ENCODE assay signal across 18 cellular contexts in genomic region chr13:39784347-39784746, GRCh38.
DNase-seq lines count a peak whose midpoint lies in the region; TF ChIP-seq lines count a peak whose summit lies in the region.
"Had no signal": no experiment of that assay in that cellular context is flagged by ENCODE, and none has a peak within 500 bp of the region (broad histone marks: within the 10 kb centered on the region; RNA-seq: fewer than 3 reads in every experiment).

No MANE protein-coding gene starts in this region.

- DNase-seq in AG04450 (ENCODE audit: low read depth, low spot score) (peak; percentile 2), HFFc6 (peak; percentile 21), dermis blood vessel endothelial cell (peak; percentile 30), iris pigment epithelial cell (ENCODE audit: low read depth) (peak; percentile 96), T-helper 1 cell (no peak), NCI-H1092 treated with DMSO at 0.1 percent for 48 hours (lab: John Stamatoyannopoulos, UW) (no peak)
- DNase-seq in stimulated activated CD4-positive, alpha-beta T cell treated with anti-CD3 and anti-CD28 coated beads, Interleukin-2, amount 100 ng/mL, for 24 hours, result no peak
- no peak for DNase-seq in activated effector memory CD4-positive, alpha-beta T cell treated with Interleukin-2 at 50 U/mL for 16 hours
- DNase-seq: Calu3; CD8-positive, alpha-beta T cell; EL; KG1; NCI-H1436; NCI-H1930; NCI-H226; OCI-M1; SHP77 had no signal

- CTCF ChIA-PET in AG04450 (lab: Charles Lee), result interaction anchor here (0.5 kb wide), 1 partner anchor 733 kb away, joined by 4 read pairs; no protein-coding TSS in a partner anchor

- H3K27me3 ChIP-seq in AG04450 (ENCODE audit: control insufficient read depth, insufficient read depth, low read length), result no peaks in the 10 kb centered on the region
- H3K27me3 ChIP-seq: BLaER1 had no signal

- TF ChIP-seq CTCF in AG04450 (IDR thresholded peaks at IDR 0.05; ENCODE audit: low read depth, low read length) (no peak), HFFc6 (IDR thresholded peaks at IDR 0.05) (no peak)

- no peak overlapping the region for H3K27ac ChIP-seq in AG04450 (ENCODE audit: low read depth, low read length)
- H3K27ac ChIP-seq: BLaER1 had no signal

- H3K9me3 Mint-ChIP-seq in HFFc6, result peaks cover 5% of the 10 kb centered on the region

- H3K27ac Mint-ChIP-seq in HFFc6, result peak overlapping the region; percentile 10; the same call in 1 of the 2 replicates
- H3K27ac Mint-ChIP-seq: CD8-positive, alpha-beta T cell had no signal

- peaks cover 1% of the 10 kb centered on the region; the same call in 1 of the 2 replicates for H3K9me3 ChIP-seq in AG04450 (ENCODE audit: control insufficient read depth, insufficient read depth, low read length)

- POLR2A ChIA-PET in AG04450 (lab: Yijun Ruan, JAX), result no interaction called here

- H3K4me3 Mint-ChIP-seq in HFFc6, result no peak overlapping the region
- H3K4me3 Mint-ChIP-seq: CD8-positive, alpha-beta T cell had no signal

- no peak overlapping the region for H3K4me3 ChIP-seq in AG04450 (ENCODE audit: low read depth, low read length)
- H3K4me3 ChIP-seq: BLaER1 had no signal

- H3K4me1 Mint-ChIP-seq in HFFc6 (ENCODE audit: low read depth), result peaks cover 35% of the 10 kb centered on the region

- peaks cover 1% of the 10 kb centered on the region; the same call in 1 of the 2 replicates for H3K27me3 Mint-ChIP-seq in HFFc6 (ENCODE audit: insufficient read depth)

- peaks cover 5% of the 10 kb centered on the region; the same call in 1 of the 2 replicates for H3K36me3 Mint-ChIP-seq in HFFc6 (ENCODE audit: low read depth)

Comparison
In these comparisons a context has a peak if more than half of its experiments do, and no peak if none do; other contexts are left out.
1. DNase-seq: peak in AG04450 (single experiment), HFFc6 (single experiment), dermis blood vessel endothelial cell (single experiment) and iris pigment epithelial cell (single experiment); none in stimulated activated CD4-positive, alpha-beta T cell treated with anti-CD3 and anti-CD28 coated beads, Interleukin-2, amount 100 ng/mL, for 24 hours (0 of 2), activated effector memory CD4-positive, alpha-beta T cell treated with Interleukin-2 at 50 U/mL for 16 hours (single experiment), T-helper 1 cell (0 of 5) and NCI-H1092 treated with DMSO at 0.1 percent for 48 hours (single experiment).